In the genomic region with DNA sequence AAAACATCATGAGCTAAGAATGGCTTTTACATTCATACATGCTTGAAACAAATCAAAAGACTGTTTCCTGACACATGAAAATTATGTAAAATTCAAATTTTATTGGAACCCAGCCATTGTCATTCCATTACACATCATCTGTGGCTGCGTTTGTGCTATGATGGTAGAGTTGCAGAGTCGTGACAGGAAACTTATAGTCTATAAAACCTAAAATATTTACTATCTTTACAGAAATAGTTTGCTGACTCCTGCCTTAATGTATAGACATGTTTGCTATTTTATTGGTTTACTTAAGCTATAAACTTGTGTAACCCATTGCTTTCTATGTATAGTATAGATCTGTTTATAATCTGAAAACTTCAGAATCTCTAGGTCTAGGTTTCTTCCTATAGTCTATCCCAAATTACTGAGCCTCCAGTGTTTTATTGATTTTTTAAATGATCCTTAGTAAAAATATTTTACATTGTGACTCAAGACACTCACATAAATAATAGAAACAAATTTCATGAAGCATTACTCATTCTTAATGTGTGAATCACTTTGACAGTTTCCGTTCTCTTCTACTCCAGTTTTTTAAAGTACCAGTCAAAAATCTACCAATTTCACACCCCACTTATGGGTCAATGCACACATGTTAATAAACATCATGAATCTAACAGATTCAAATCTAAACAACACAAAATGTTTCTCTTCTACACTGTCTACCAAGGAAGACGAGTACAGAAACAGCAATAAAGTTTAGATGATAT, we compare ENCODE assay signal across 24 cellular contexts. TPM values are rescaled to one million over a fixed set of nuclear protein-coding genes. Genes with fewer than 3 reads are reported as not detected.
DNase-seq lines count a peak whose midpoint lies in the region; ATAC-seq, FAIRE-seq and TF ChIP-seq lines count a peak whose summit lies in the region.
"Had no signal": no experiment of that assay in that cellular context is flagged by ENCODE, and none has a peak within 500 bp of the region (broad histone marks: within the 10 kb centered on the region; RNA-seq: fewer than 3 reads in every experiment).

No MANE protein-coding gene starts in this region.

- H3K9me3 ChIP-seq in GM23248 (ENCODE audit: low read depth) (no peaks in the 10 kb centered on the region), PC-9 (ENCODE audit: insufficient read depth, low read depth) (peaks cover 2% of the 10 kb centered on the region; the same call in 1 of the 2 replicates), kidney (ENCODE audit: control insufficient read depth in 1 of 2, low read length in 2 of 2) (no peaks in the 10 kb centered on the region)
- H3K9me3 ChIP-seq: right lobe of liver, thyroid gland had no signal

- in situ Hi-C loops in GM23248 (cut with MboI) = loop anchor here (25.0 kb wide), 2 partner anchors 433 to 708 kb away; a partner anchor contains a TSS

- H3K4me1 ChIP-seq in GM23248 (ENCODE audit: insufficient read depth) (peaks cover 11% of the 10 kb centered on the region), PC-9 (replicated peaks; ENCODE audit: insufficient read depth) (peaks cover 18% of the 10 kb centered on the region), kidney (ENCODE audit: control insufficient read depth in 1 of 2, insufficient read depth in 1 of 2, low read depth in 1 of 2, low read length in 2 of 2) (no peaks in the 10 kb centered on the region)
- H3K4me1 ChIP-seq: right lobe of liver, thyroid gland had no signal

- no peak overlapping the region for H3K9ac ChIP-seq in GM23248
- no peak overlapping the region for H3K9ac ChIP-seq in kidney (ENCODE audit: low read length in 2 of 2)

- H3K4me3 ChIP-seq in GM23248 (no peak overlapping the region), PC-9 (no peak overlapping the region), kidney (ENCODE audit: low read length in 2 of 2) (no peak overlapping the region)
- H3K4me3 ChIP-seq: right lobe of liver, thyroid gland had no signal

- H3K79me2 ChIP-seq in GM23248 (ENCODE audit: insufficient read depth) (no peaks in the 10 kb centered on the region), PC-9 (ENCODE audit: low read depth) (no peaks in the 10 kb centered on the region)

- H3K27me3 ChIP-seq in GM23248 (replicated peaks; ENCODE audit: insufficient read depth) = no peaks in the 10 kb centered on the region
- no peaks in the 10 kb centered on the region for H3K27me3 ChIP-seq in PC-9 (ENCODE audit: insufficient read depth, low read depth)
- H3K27me3 ChIP-seq: right lobe of liver, thyroid gland had no signal

- H2AFZ ChIP-seq in GM23248 (no peak overlapping the region), PC-9 (no peak overlapping the region)

- intact Hi-C loops in PC-9 (cut with micrococcal nuclease; ENCODE audit: unreplicated experiment) = no loop called here
- intact Hi-C loops in kidney (cut with DNase I) = loop anchor here (5.0 kb wide), 1 partner anchor 158 kb away; no protein-coding TSS in a partner anchor

- H3K27ac ChIP-seq in GM23248 (no peak overlapping the region), PC-9 (peak overlapping the region; percentile 50), kidney (ENCODE audit: low read depth in 2 of 2, low read length in 2 of 2) (no peak overlapping the region)
- H3K27ac ChIP-seq: right lobe of liver, thyroid gland had no signal

- POLR2A ChIA-PET in PC-9 (lab: Charles Lee; ENCODE audit: unreplicated experiment) = no interaction called here

- 39 to 46% methylated on average over 4 of the region's 4 CpGs for WGBS in GM23248 (ENCODE audit: low coverage in 1 of 2, low lambda C conversion rate in 2 of 2, missing lambda C conversion rate in 2 of 2), 2 experiments

- ATAC-seq in GM21619 (IDR thresholded peaks at IDR 0.05; ENCODE audit: unreplicated experiment) = no peak
- ATAC-seq: right lobe of liver; stimulated activated naive CD8-positive, alpha-beta T cell treated with anti-CD3 and anti-CD28 coated beads, Interleukin-15, amount 100 ng/mL, for 72 hours had no signal

- no peak for FAIRE-seq in urothelium cell line (lab: Jason Lieb, UNC)
- FAIRE-seq in kidney (lab: Jason Lieb, UNC) = no peak
- FAIRE-seq: GM18507 had no signal

- H4K20me1 ChIP-seq in GM23248 (ENCODE audit: insufficient read depth) (no peaks in the 10 kb centered on the region), PC-9 (ENCODE audit: insufficient read depth) (no peaks in the 10 kb centered on the region)

- H3K36me3 ChIP-seq in GM23248 (ENCODE audit: low read depth) (no peaks in the 10 kb centered on the region), PC-9 (ENCODE audit: low read depth) (no peaks in the 10 kb centered on the region), kidney (ENCODE audit: control insufficient read depth in 1 of 2, insufficient read depth in 2 of 2, low read length in 2 of 2) (no peaks in the 10 kb centered on the region)
- H3K36me3 ChIP-seq: right lobe of liver, thyroid gland had no signal

- CTCF ChIA-PET in PC-9 (lab: Charles Lee) = interaction anchor here (0.6 kb wide), 1 partner anchor 74 kb away, joined by 4 read pairs; no protein-coding TSS in a partner anchor

- no TSS peak for BruUV-seq in PC-9 (replicated peaks; lab: Mats Ljungman, UMichigan)

- H3K9me2 ChIP-seq in GM23248 (ENCODE audit: insufficient read depth) = no peaks in the 10 kb centered on the region
- H3K9me2 ChIP-seq in PC-9 (ENCODE audit: insufficient read depth) = no peaks in the 10 kb centered on the region

- TF ChIP-seq CTCF in PC-9 (conservative IDR thresholded peaks at IDR 0.05) = no peak
- no peak for TF ChIP-seq CTCF in kidney (IDR thresholded peaks at IDR 0.05; ENCODE audit: borderline replicate concordance, extremely low read depth, insufficient read depth)

- 0 out of 2 replicates have a peak, but pooled peaks cover 8% of the 10 kb centered on the region for H3F3A ChIP-seq in GM23248 (ENCODE audit: insufficient read depth)
- H3F3A ChIP-seq in PC-9 (ENCODE audit: insufficient read depth, low read depth) = peaks cover 8% of the 10 kb centered on the region

- DNase-seq in GM23248 = peak; percentile 51
- DNase-seq in PC-9 = peak in 1 of 2 experiments; percentile 73
- peak; percentile 52 for DNase-seq in dermis blood vessel endothelial cell
- peak; percentile 26 for DNase-seq in urothelium cell line (ENCODE audit: low spot score)
- DNase-seq in AG08396 (ENCODE audit: low spot score) = no peak
- DNase-seq in kidney = no peak
- DNase-seq: activated CD4-positive, alpha-beta T cell treated with anti-CD3 and anti-CD28 coated beads for 4 hours; activated naive CD4-positive, alpha-beta T cell treated with Interleukin-2 at 50 U/mL for 16 hours; activated T-cell treated with anti-CD3 and anti-CD28 coated beads, Interleukin-2, amount 50 U/mL, for 48 hours; CD8-positive, alpha-beta memory T cell; cortex of kidney; DMS153; GF-D8; GOT3; NCI-H1105 treated with DMSO at 0.1 percent for 48 hours; NCI-H2029 treated with DMSO at 0.1 percent for 48 hours; NCI-H82; right lobe of liver; stimulated activated naive CD8-positive, alpha-beta T cell treated with anti-CD3 and anti-CD28 coated beads, Interleukin-15, amount 100 ng/mL, for 72 hours; T-helper 2 cell; thyroid gland had no signal

- H3K4me2 ChIP-seq in GM23248 (ENCODE audit: unreplicated experiment) (peak overlapping the region; percentile 24), PC-9 (peak overlapping the region; percentile 26)

RNA-seq across cellular contexts. Expression of a gene that starts 26.4 kb away (rescaled TPM):
- 48.7 and 52.2 TPM in 2 replicates for total RNA-seq in GM23248 (2014; rRNA removed; shearing (Covaris generic))
- 55.2 and 57.1 TPM in 2 replicates for polyA plus RNA-seq in GM23248 (2016; fragmentation: Nextera tagmentation; extraction: Ambion mirVana)
- total RNA-seq in PC-9 (2021) = 46.5 and 51.0 TPM in 2 replicates
- total RNA-seq in dermis blood vessel endothelial cell = 35.7 and 72.8 TPM in 2 replicates
- 55.6 TPM for total RNA-seq in kidney
- 54.7 TPM for polyA plus RNA-seq in kidney (ENCODE audit: insufficient read depth, low read depth, low replicate concordance)

RNA-seq across cellular contexts. Expression of a gene that starts 59.4 kb away (rescaled TPM):
- 95.6 and 126 TPM in 2 replicates for total RNA-seq in GM23248 (2014; rRNA removed; shearing (Covaris generic))
- polyA plus RNA-seq in GM23248 (2016; fragmentation: Nextera tagmentation; extraction: Ambion mirVana) = 145 and 149 TPM in 2 replicates
- 10.8 and 18.2 TPM in 2 replicates for total RNA-seq in PC-9 (2021)
- 66.7 and 90.5 TPM in 2 replicates for total RNA-seq in dermis blood vessel endothelial cell
- 28.1 TPM for total RNA-seq in kidney
- 32.4 TPM for polyA plus RNA-seq in kidney (ENCODE audit: insufficient read depth, low read depth, low replicate concordance)
- total RNA-seq: CD8-positive, alpha-beta memory T cell; OCI-LY7 had no signal
- polyA plus RNA-seq: CD8-positive, alpha-beta memory T cell had no signal

Comparison
In these comparisons a context has a peak if more than half of its experiments do, and no peak if none do; other contexts are left out.
1. DNase-seq: peak in GM23248 (single experiment), dermis blood vessel endothelial cell (single experiment) and urothelium cell line (single experiment); none in AG08396 (single experiment) and kidney (single experiment).